In the genomic region with DNA sequence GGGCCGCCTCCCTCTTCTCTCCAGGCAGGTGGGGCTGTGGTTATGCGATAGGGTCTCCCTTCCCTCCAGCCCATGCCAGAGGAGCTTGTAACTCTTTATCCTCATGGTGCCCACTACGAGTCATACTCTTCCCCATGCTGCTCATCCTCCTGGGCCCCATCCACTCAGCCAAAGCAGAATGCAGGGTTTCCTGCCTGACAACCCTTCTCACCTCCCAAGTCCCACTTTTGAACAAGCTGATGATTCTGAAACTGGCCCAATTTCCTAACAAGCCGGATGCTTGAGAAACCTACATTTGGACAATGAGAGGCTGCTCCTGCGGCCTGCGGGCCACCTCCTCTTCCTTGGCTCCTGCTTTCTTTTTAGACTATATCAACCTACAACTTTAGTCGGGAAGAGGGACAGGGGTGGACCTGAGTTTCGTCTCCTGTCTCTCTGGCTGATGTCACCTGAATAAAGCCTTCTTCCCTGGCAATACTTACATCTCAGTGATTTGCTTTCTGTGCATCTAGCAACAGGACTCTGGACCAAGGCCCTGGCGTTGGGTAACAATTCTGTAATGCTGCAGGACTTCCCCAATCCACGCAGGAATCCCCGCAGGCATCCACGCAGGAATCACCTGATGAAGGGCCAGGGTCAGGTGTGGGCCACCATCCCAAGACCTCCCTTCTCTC, we compare ENCODE assay signal across 8 cellular contexts. TPM values are rescaled to one million over a fixed set of nuclear protein-coding genes. Genes with fewer than 3 reads are reported as not detected.
A peak's percentile ranks its signal among the peaks of the same experiment; 100 is the strongest.
DNase-seq lines count a peak whose midpoint lies in the region; ATAC-seq, FAIRE-seq and TF ChIP-seq lines count a peak whose summit lies in the region.

No MANE protein-coding gene starts in this region.

- H3K4me1 ChIP-seq in smooth muscle cell (ENCODE audit: low read depth), result peaks cover 17% of the 10 kb centered on the region

- peaks cover 11% of the 10 kb centered on the region for H3F3A ChIP-seq in smooth muscle cell (ENCODE audit: low read depth)

- H3K79me2 ChIP-seq in smooth muscle cell (ENCODE audit: low read depth), result peaks cover 16% of the 10 kb centered on the region

- H3K36me3 ChIP-seq in smooth muscle cell (ENCODE audit: low read depth), result peaks cover 11% of the 10 kb centered on the region

- no peak for ATAC-seq in activated T-cell treated with anti-CD3 and anti-CD28 coated beads, Interleukin-2, amount 50 U/mL, for 72 hours (replicated peaks in 1 of 2)
- ATAC-seq in HG03039 (IDR thresholded peaks at IDR 0.05; ENCODE audit: unreplicated experiment) (no peak), HG02884 (IDR thresholded peaks at IDR 0.05; ENCODE audit: unreplicated experiment) (no peak)

- peaks cover 0 to 2% of the 10 kb centered on the region in 2 donors for H3K36me3 Mint-ChIP-seq in activated T-cell treated with anti-CD3 and anti-CD28 coated beads, Interleukin-2, amount 50 U/mL, for 72 hours (ENCODE audit: insufficient read depth in 2 of 2)

- H3K27ac Mint-ChIP-seq in activated T-cell treated with anti-CD3 and anti-CD28 coated beads, Interleukin-2, amount 50 U/mL, for 72 hours, result no peak overlapping the region

- TF ChIP-seq CTCF in smooth muscle cell (IDR thresholded peaks at IDR 0.05; ENCODE audit: borderline replicate concordance, insufficient read depth, poor library complexity, severe bottlenecking), result no peak

- no peaks in the 10 kb centered on the region for H3K27me3 ChIP-seq in smooth muscle cell (ENCODE audit: low read depth)

- H3K4me3 ChIP-seq in smooth muscle cell, result no peak overlapping the region

- DNase-seq in activated T-cell treated with anti-CD3 and anti-CD28 coated beads, Interleukin-2, amount 50 U/mL, for 72 hours, result no peak
- no peak for DNase-seq in activated T-cell treated with anti-CD3 and anti-CD28 coated beads, Interleukin-2, amount 50 U/mL, for 1 hour
- DNase-seq in RCC 7860 (ENCODE audit: low spot score), result peak; percentile 52
- DNase-seq in epithelial cell of prostate (ENCODE audit: low read depth, low spot score), result no peak
- no peak for DNase-seq in smooth muscle cell (lab: John Stamatoyannopoulos, UW; ENCODE audit: unreplicated experiment)
- DNase-seq in NCI-H1694 (lab: John Stamatoyannopoulos, UW), result no peak

- H3K27ac ChIP-seq in epithelial cell of prostate (peak overlapping the region; percentile 61), smooth muscle cell (ENCODE audit: low read depth) (peak overlapping the region; percentile 90)

- FAIRE-seq in RCC 7860 (lab: Jason Lieb, UNC), result no peak

- WGBS in smooth muscle cell (ENCODE audit: low lambda C conversion rate), result 88% methylated on average over 11 of the region's 12 CpGs

- H3K4me2 ChIP-seq in smooth muscle cell, result peak overlapping the region; percentile 90

- no peaks in the 10 kb centered on the region for H4K20me1 ChIP-seq in smooth muscle cell (ENCODE audit: low read depth)

- H3K9me3 Mint-ChIP-seq in activated T-cell treated with anti-CD3 and anti-CD28 coated beads, Interleukin-2, amount 50 U/mL, for 72 hours, result no peaks in the 10 kb centered on the region

- H3K9ac ChIP-seq in smooth muscle cell (ENCODE audit: low read depth), result peak overlapping the region; percentile 34

- peaks cover 34% of the 10 kb centered on the region for H3K4me1 Mint-ChIP-seq in activated T-cell treated with anti-CD3 and anti-CD28 coated beads, Interleukin-2, amount 50 U/mL, for 72 hours (ENCODE audit: low read depth)

- no peak overlapping the region for H2AFZ ChIP-seq in smooth muscle cell (ENCODE audit: low read depth)

- no peaks in the 10 kb centered on the region for H3K27me3 Mint-ChIP-seq in activated T-cell treated with anti-CD3 and anti-CD28 coated beads, Interleukin-2, amount 50 U/mL, for 72 hours (ENCODE audit: low read depth)

- peak overlapping the region; percentile 96 to 97 for H3K4me3 Mint-ChIP-seq in activated T-cell treated with anti-CD3 and anti-CD28 coated beads, Interleukin-2, amount 50 U/mL, for 72 hours

- no peaks in the 10 kb centered on the region for H3K9me3 ChIP-seq in smooth muscle cell (replicated peaks; ENCODE audit: low read depth)

RNA-seq across cellular contexts. Expression of gene NDUFS8, which starts 1.5 kb away (rescaled TPM):
- 100 to 1,000 TPM; 128 to 129 TPM for total RNA-seq in activated T-cell treated with anti-CD3 and anti-CD28 coated beads, Interleukin-2, amount 50 U/mL, for 72 hours
- total RNA-seq in smooth muscle cell, result 115 and 165 TPM in 2 replicates
- polyA plus RNA-seq in smooth muscle cell, result 302 and 314 TPM in 2 replicates

RNA-seq across cellular contexts. Expression of gene TCIRG1, which starts 9.9 kb away (rescaled TPM):
- total RNA-seq in activated T-cell treated with anti-CD3 and anti-CD28 coated beads, Interleukin-2, amount 50 U/mL, for 72 hours, result 100 to 1,000 TPM; 141 to 146 TPM
- total RNA-seq in smooth muscle cell, result 37.2 and 39.7 TPM in 2 replicates
- polyA plus RNA-seq in smooth muscle cell, result 59.0 and 76.4 TPM in 2 replicates

RNA-seq across cellular contexts. Expression of gene ALDH3B1, which starts 18.8 kb away (rescaled TPM):
- under 1 TPM; 0.10 to 0.16 TPM for total RNA-seq in activated T-cell treated with anti-CD3 and anti-CD28 coated beads, Interleukin-2, amount 50 U/mL, for 72 hours
- 6.9 and 9.9 TPM in 2 replicates for total RNA-seq in smooth muscle cell
- polyA plus RNA-seq in smooth muscle cell, result 8.8 and 9.1 TPM in 2 replicates

RNA-seq across cellular contexts. Expression of gene UNC93B1, which starts 25.0 kb away (rescaled TPM):
- 10 to 100 TPM in 1 of 2 donors, 1 to 10 TPM in 1; 8.0 to 16.7 TPM for total RNA-seq in activated T-cell treated with anti-CD3 and anti-CD28 coated beads, Interleukin-2, amount 50 U/mL, for 72 hours
- total RNA-seq in smooth muscle cell, result 17.5 and 18.3 TPM in 2 replicates
- polyA plus RNA-seq in smooth muscle cell, result 25.1 and 33.4 TPM in 2 replicates
